In genomic region chr14:102527255-102528232, GRCh38 we compare ENCODE assay signal across 14 cellular contexts. TPM values are rescaled to one million over a fixed set of nuclear protein-coding genes. Genes with fewer than 3 reads are reported as not detected.
DNase-seq lines count a peak whose midpoint lies in the region; ATAC-seq and TF ChIP-seq lines count a peak whose summit lies in the region.
"Had no signal": no experiment of that assay in that cellular context is flagged by ENCODE, and none has a peak within 500 bp of the region (broad histone marks: within the 10 kb centered on the region; RNA-seq: fewer than 3 reads in every experiment).

No MANE protein-coding gene starts in this region.

- no peak for DNase-seq in A673 (ENCODE audit: low spot score)
- DNase-seq in HCT116 (ENCODE audit: low read depth, low spot score): peak; percentile 63
- DNase-seq in SW480 (ENCODE audit: low spot score): peak; percentile 84
- peak; percentile 93 for DNase-seq in kidney tubule cell (ENCODE audit: low spot score)
- no peak for DNase-seq in omental fat pad (ENCODE audit: low spot score)
- DNase-seq in dermis blood vessel endothelial cell: no peak
- DNase-seq in activated naive CD4-positive, alpha-beta T cell treated with anti-CD3 and anti-CD28 coated beads, Interleukin-2, amount 10 ng/mL, durations not matched to agents 7 days and 5 days: no peak
- DNase-seq: hypothalamus, MM.1S, NCI-H69 had no signal

- peaks cover 45% of the 10 kb centered on the region for H3K4me1 Mint-ChIP-seq in activated naive CD4-positive, alpha-beta T cell treated with anti-CD3 and anti-CD28 coated beads, Interleukin-2, amount 10 ng/mL, durations not matched to agents 7 days and 5 days

- peaks cover 7% of the 10 kb centered on the region for H3K27me3 Mint-ChIP-seq in activated naive CD4-positive, alpha-beta T cell treated with anti-CD3 and anti-CD28 coated beads, Interleukin-2, amount 10 ng/mL, durations not matched to agents 7 days and 5 days
- H3K27me3 Mint-ChIP-seq: memory B cell had no signal

- peak overlapping the region; percentile 68 for H3K9ac ChIP-seq in HCT116 (ENCODE audit: low read length)

- ATAC-seq in HCT116 (peak; percentile 44), omental fat pad (ENCODE audit: low FRiP score) (no peak), GM21390 (IDR thresholded peaks at IDR 0.05; ENCODE audit: unreplicated experiment) (no peak)

- H3K4me1 ChIP-seq in A673 (ENCODE audit: insufficient read depth, low read length, poor library complexity, severe bottlenecking) (peaks cover 48% of the 10 kb centered on the region), HCT116 (ENCODE audit: control insufficient read depth in 1 of 2, insufficient read depth in 2 of 2, low read length in 2 of 2) (peaks cover 30 to 68% of the 10 kb centered on the region in 2 experiments)

- POLR2A ChIA-PET in A673 (lab: Charles Lee; ENCODE audit: low non-redundant PET): no interaction called here
- POLR2A ChIA-PET in HCT116 (lab: Charles Lee): interaction anchor here (0.7 to 2.0 kb wide), 3 partner anchors 8 to 31 kb away, joined by 3 to 5 read pairs (median 3); no protein-coding TSS in a partner anchor

- H3K9me3 ChIP-seq in A673 (ENCODE audit: low read depth, low read length, poor library complexity, severe bottlenecking) (no peaks in the 10 kb centered on the region), HCT116 (ENCODE audit: control insufficient read depth in 1 of 2, insufficient read depth in 1 of 2, low read depth in 1 of 2, low read length in 2 of 2) (no peaks in the 10 kb centered on the region)

- no peaks in the 10 kb centered on the region for H3K27me3 ChIP-seq in A673 (replicated peaks; ENCODE audit: insufficient read depth, low read depth, low read length, poor library complexity)
- H3K27me3 ChIP-seq in HCT116 (ENCODE audit: insufficient read depth, low read length): no peaks in the 10 kb centered on the region

- no peaks in the 10 kb centered on the region for H3K9me2 ChIP-seq in HCT116 (ENCODE audit: insufficient read depth)

- BruUV-seq in A673 (replicated peaks; lab: Mats Ljungman, UMichigan) (no TSS peak), HCT116 (replicated peaks; lab: Mats Ljungman, UMichigan) (no TSS peak)

- H3K27ac Mint-ChIP-seq in activated naive CD4-positive, alpha-beta T cell treated with anti-CD3 and anti-CD28 coated beads, Interleukin-2, amount 10 ng/mL, durations not matched to agents 7 days and 5 days: no peak overlapping the region
- H3K27ac Mint-ChIP-seq: activated naive CD4-positive, alpha-beta T cell treated with anti-CD3 and anti-CD28 coated beads, Interleukin-2, amount 50 U/mL, for 72 hours; memory B cell had no signal

- RAD21 ChIA-PET in HCT116 (lab: Charles Lee; ENCODE audit: low non-redundant PET in 1 of 2, low total read pairs in 2 of 2, uncharacterized antibody in 2 of 2, unreplicated experiment in 2 of 2): no interaction called here

- no peak overlapping the region for H3K4me3 ChIP-seq in A673 (ENCODE audit: low read depth, low read length, poor library complexity, severe bottlenecking)
- H3K4me3 ChIP-seq in HCT116 (replicated peaks in 1 of 2; ENCODE audit: low read depth in 1 of 2, low read length in 2 of 2): peak overlapping the region in 1 of 2 experiments; percentile 44; a peak in 2 of 4 replicates

- H3K36me3 Mint-ChIP-seq in activated naive CD4-positive, alpha-beta T cell treated with anti-CD3 and anti-CD28 coated beads, Interleukin-2, amount 10 ng/mL, durations not matched to agents 7 days and 5 days: no peaks in the 10 kb centered on the region
- H3K36me3 Mint-ChIP-seq: activated naive CD4-positive, alpha-beta T cell treated with anti-CD3 and anti-CD28 coated beads, Interleukin-2, amount 50 U/mL, for 72 hours; memory B cell had no signal

- no peak overlapping the region for H3K4me3 Mint-ChIP-seq in activated naive CD4-positive, alpha-beta T cell treated with anti-CD3 and anti-CD28 coated beads, Interleukin-2, amount 10 ng/mL, durations not matched to agents 7 days and 5 days
- H3K4me3 Mint-ChIP-seq: memory B cell had no signal

- TF ChIP-seq RAD21 in HCT116 (IDR thresholded peaks at IDR 0.05; ENCODE audit: low read depth): no peak

- peak overlapping the region; percentile 79 for H3K4me2 ChIP-seq in HCT116 (ENCODE audit: low read length)

- H4K20me1 ChIP-seq in HCT116 (ENCODE audit: insufficient read depth): no peaks in the 10 kb centered on the region

- intact Hi-C loops in A673 (cut with micrococcal nuclease; ENCODE audit: unreplicated experiment): loop anchor here (10.0 kb wide), 1 partner anchor 387 kb away; no protein-coding TSS in a partner anchor
- intact Hi-C loops in HCT116 (cut with micrococcal nuclease): loop anchor here (10.0 kb wide), 3 partner anchors 127 to 397 kb away; partner anchors contain the start of genes AMN and TRAF3

- H3K9me3 Mint-ChIP-seq in activated naive CD4-positive, alpha-beta T cell treated with anti-CD3 and anti-CD28 coated beads, Interleukin-2, amount 10 ng/mL, durations not matched to agents 7 days and 5 days: no peaks in the 10 kb centered on the region
- H3K9me3 Mint-ChIP-seq: activated naive CD4-positive, alpha-beta T cell treated with anti-CD3 and anti-CD28 coated beads, Interleukin-2, amount 50 U/mL, for 72 hours; memory B cell had no signal

- TF ChIP-seq CTCF in A673 (conservative IDR thresholded peaks at IDR 0.05; ENCODE audit: low read depth, low read length) (no peak), HCT116 (IDR thresholded peaks at IDR 0.05 in 2 of 3, conservative IDR thresholded peaks at IDR 0.05 in 1 of 3; ENCODE audit: borderline replicate concordance in 1 of 3, insufficient read depth in 1 of 3, low read depth in 2 of 3, low read length in 2 of 3) (no peak), omental fat pad (IDR thresholded peaks at IDR 0.05) (no peak)

- H3K36me3 ChIP-seq in A673 (ENCODE audit: insufficient read depth, low read length, poor library complexity, severe bottlenecking) (no peaks in the 10 kb centered on the region), HCT116 (ENCODE audit: control insufficient read depth in 1 of 2, insufficient read depth in 2 of 2, low read length in 2 of 2) (no peaks in the 10 kb centered on the region)

- no peak for TF ChIP-seq POLR2A in HCT116 (IDR thresholded peaks at IDR 0.05; ENCODE audit: borderline replicate concordance, extremely low read depth, insufficient read depth, insufficient read length)

- peak overlapping the region; percentile 65 for H2AFZ ChIP-seq in HCT116 (ENCODE audit: low read depth, low read length, poor library complexity, severe bottlenecking)

- CTCF ChIA-PET in A673 (lab: Charles Lee): no interaction called here
- CTCF ChIA-PET in HCT116 (lab: Charles Lee): interaction anchor here (0.7 kb wide), 1 partner anchor 9 kb away, joined by 3 read pairs; no protein-coding TSS in a partner anchor
- CTCF ChIA-PET in activated naive CD4-positive, alpha-beta T cell treated with anti-CD3 and anti-CD28 coated beads, Interleukin-2, amount 10 ng/mL, durations not matched to agents 7 days and 5 days (lab: Charles Lee): no interaction called here

- H3K79me2 ChIP-seq in HCT116 (ENCODE audit: insufficient read depth, low read length): no peaks in the 10 kb centered on the region

- H3K27ac ChIP-seq in A673 (ENCODE audit: low read depth, low read length, poor library complexity, severe bottlenecking) (peak overlapping the region; percentile 51), HCT116 (ENCODE audit: low read depth, low read length) (peak overlapping the region; percentile 86)
- H3K27ac ChIP-seq: C4-2B had no signal

TF ChIP-seq in HCT116, 20 proteins besides CTCF, POLR2A, EP300 and RAD21:
- TF ChIP-seq POLR2AphosphoS5 (IDR thresholded peaks at IDR 0.05; ENCODE audit: low read depth, low read length): peak; percentile 52; the same call in 1 of the 2 replicates
- peak; percentile 30 for TF ChIP-seq YY1 (IDR thresholded peaks at IDR 0.05; ENCODE audit: extremely low read depth, insufficient replicate concordance, low read depth, low read length)
- no peak for TF ChIP-seq SRF (IDR thresholded peaks at IDR 0.05; ENCODE audit: low read depth)
- TF ChIP-seq ZFX (IDR thresholded peaks at IDR 0.05): peak; percentile 53; the same call in 1 of the 2 replicates
- TF ChIP-seq EZH2 (IDR thresholded peaks at IDR 0.05): no peak

RNA-seq across cellular contexts. Expression of gene ANKRD9, which starts 18.0 kb away (rescaled TPM):
- total RNA-seq in A673 (2021) (28.0 and 35.9 TPM in 2 replicates), HCT116 (2021; ENCODE audit: unreplicated experiment) (29.0 TPM), omental fat pad (10 to 100 TPM; 15.1 to 25.9 (median 23.9) TPM), dermis blood vessel endothelial cell (20.3 and 24.2 TPM in 2 replicates)
- polyA plus RNA-seq in HCT116 (2012): 27.6 and 33.8 TPM in 2 replicates

Comparison
In these comparisons a context has a peak if more than half of its experiments do, and no peak if none do; other contexts are left out.
1. DNase-seq: peak in HCT116 (single experiment), SW480 (single experiment) and kidney tubule cell (single experiment); none in A673 (single experiment), omental fat pad (single experiment), dermis blood vessel endothelial cell (single experiment) and activated naive CD4-positive, alpha-beta T cell treated with anti-CD3 and anti-CD28 coated beads, Interleukin-2, amount 10 ng/mL, durations not matched to agents 7 days and 5 days (single experiment).